Comparison of ENCODE assay signal across 13 cellular contexts in the genomic region with DNA sequence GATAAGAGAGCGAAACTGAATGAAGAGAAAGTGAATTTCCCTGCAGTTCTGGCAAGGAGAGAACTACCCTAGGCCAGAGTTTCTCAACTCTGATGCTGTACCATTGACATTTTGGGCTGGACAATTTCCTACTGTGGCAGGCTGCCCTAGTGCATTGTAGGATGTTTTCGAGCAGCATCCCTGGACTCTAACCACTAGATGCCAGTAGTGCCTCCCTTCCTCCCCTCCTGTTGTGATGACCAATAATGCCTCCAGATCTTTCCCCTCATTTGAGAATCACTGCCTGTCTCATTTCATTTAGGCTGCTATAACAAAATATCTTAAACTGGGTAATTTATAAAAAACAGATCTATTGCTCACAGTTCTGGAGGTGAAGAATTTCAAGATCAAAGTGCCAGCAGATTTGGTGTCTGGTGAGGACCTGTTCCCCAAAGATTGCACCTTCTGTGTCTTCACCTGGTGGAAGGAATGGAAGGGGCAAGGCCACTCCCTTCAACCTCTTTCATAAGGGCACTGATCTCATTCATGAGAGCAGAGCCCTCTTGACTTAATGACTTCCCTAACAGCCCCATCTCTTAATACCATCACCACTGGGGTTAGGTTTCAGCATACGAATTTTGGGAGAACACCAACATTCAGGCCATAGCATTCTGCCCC.
DNase-seq lines count a peak whose midpoint lies in the region; ATAC-seq and TF ChIP-seq lines count a peak whose summit lies in the region.
"Had no signal": no experiment of that assay in that cellular context is flagged by ENCODE, and none has a peak within 500 bp of the region (broad histone marks: within the 10 kb centered on the region; RNA-seq: fewer than 3 reads in every experiment).

No MANE protein-coding gene starts in this region.

- H3K27ac ChIP-seq in upper lobe of left lung: no peak overlapping the region
- H3K27ac ChIP-seq: tibial nerve had no signal

- TF ChIP-seq EP300 in upper lobe of left lung (IDR thresholded peaks at IDR 0.05): no peak

- no peaks in the 10 kb centered on the region for H3K4me1 ChIP-seq in upper lobe of left lung
- H3K4me1 ChIP-seq: tibial nerve had no signal

- peak; percentile 6 for DNase-seq in AG10803 (ENCODE audit: low read depth)
- DNase-seq in HFF-Myc (ENCODE audit: extremely low read depth, low read depth): peak; percentile 11
- peak; percentile 4 for DNase-seq in SW480 (ENCODE audit: low spot score)
- DNase-seq in iPS-NIHi11 (ENCODE audit: low spot score): peak; percentile 23
- DNase-seq in upper lobe of left lung: no peak
- DNase-seq in nucleus accumbens (lab: John Stamatoyannopoulos, UW): no peak
- DNase-seq: activated CD8-positive, alpha-beta T cell treated with anti-CD3 and anti-CD28 coated beads, Interleukin-2, amount 10 ng/mL, durations not matched to agents 7 days and 5 days; DMS79 treated with DMSO at 0.1 percent for 48 hours; NK-92 treated with Interleukin-12 subunit alpha and Interleukin-12 subunit beta, amount 100 ng/mL, for 24 hours; stimulated activated CD4-positive, alpha-beta T cell treated with anti-CD3 and anti-CD28 coated beads, Interleukin-1b, Interleukin-23, amount 100 ng/mL, for 48 hours had no signal

- peak; percentile 48 for TF ChIP-seq CTCF in AG10803 (conservative IDR thresholded peaks at IDR 0.05; ENCODE audit: low read length)
- TF ChIP-seq CTCF in HFF-Myc (IDR thresholded peaks at IDR 0.05; ENCODE audit: low read depth, low read length, missing control alignments): peak; percentile 48
- no peak for TF ChIP-seq CTCF in upper lobe of left lung (IDR thresholded peaks at IDR 0.05)

- no peak for TF ChIP-seq POLR2A in upper lobe of left lung (IDR thresholded peaks at IDR 0.05)

- H3K27me3 ChIP-seq in upper lobe of left lung: no peaks in the 10 kb centered on the region
- H3K27me3 ChIP-seq: tibial nerve had no signal

- H3K4me3 ChIP-seq in AG10803 (ENCODE audit: low read length): no peak overlapping the region
- no peak overlapping the region for H3K4me3 ChIP-seq in HFF-Myc (replicated peaks; ENCODE audit: low read depth, low read length)
- H3K4me3 ChIP-seq in upper lobe of left lung: no peak overlapping the region
- H3K4me3 ChIP-seq: tibial nerve had no signal

- no peak for ATAC-seq in HG02981 (IDR thresholded peaks at IDR 0.05; ENCODE audit: unreplicated experiment)
- no peak for ATAC-seq in upper lobe of left lung (ENCODE audit: low FRiP score in 2 of 2)
- ATAC-seq in HG03439 (IDR thresholded peaks at IDR 0.05; ENCODE audit: unreplicated experiment): no peak
- ATAC-seq: activated CD8-positive, alpha-beta T cell treated with anti-CD3 and anti-CD28 coated beads, Interleukin-2, amount 10 ng/mL, durations not matched to agents 7 days and 5 days had no signal

- no peaks in the 10 kb centered on the region for H3K36me3 ChIP-seq in upper lobe of left lung
- H3K36me3 ChIP-seq: tibial nerve had no signal

- 57 to 82% methylated on average over 3 of the region's 3 CpGs for WGBS in upper lobe of left lung, 2 donors

- H3K9me3 ChIP-seq in upper lobe of left lung: no peaks in the 10 kb centered on the region
- H3K9me3 ChIP-seq: tibial nerve had no signal

Comparison
In these comparisons a context has a peak if more than half of its experiments do, and no peak if none do; other contexts are left out.
1. DNase-seq: peak in AG10803 (single experiment), HFF-Myc (single experiment), SW480 (single experiment) and iPS-NIHi11 (single experiment); none in upper lobe of left lung (0 of 2) and nucleus accumbens (0 of 56).
2. CTCF ChIP-seq: peak in AG10803 (single experiment) and HFF-Myc (single experiment); none in upper lobe of left lung (0 of 6).